Comparison of ENCODE assay signal across 8 cellular contexts in the genomic region with DNA sequence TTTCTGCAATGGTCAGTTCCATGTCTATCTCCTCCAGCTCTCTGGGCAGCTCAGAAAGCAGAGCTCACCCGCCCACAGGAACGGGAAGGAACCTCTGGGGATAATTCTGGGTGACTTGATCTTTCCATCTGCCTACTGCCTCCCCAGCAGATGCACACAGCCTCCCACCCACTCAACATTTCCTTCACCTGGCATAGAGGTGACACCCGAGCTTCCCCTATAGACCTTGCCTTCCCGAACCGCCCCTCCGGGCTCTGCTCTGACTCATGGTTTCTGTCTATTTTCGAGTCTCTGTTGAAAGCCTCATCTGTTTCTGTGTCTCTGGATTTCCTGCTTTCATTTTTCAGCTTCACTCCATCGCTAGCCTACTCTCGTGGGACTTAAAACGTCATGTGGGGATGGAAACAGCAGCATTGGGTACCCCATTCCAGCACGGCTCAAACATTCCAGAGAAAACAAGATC. TPM values are rescaled to one million over a fixed set of nuclear protein-coding genes. Genes with fewer than 3 reads are reported as not detected.
DNase-seq lines count a peak whose midpoint lies in the region; ATAC-seq and TF ChIP-seq lines count a peak whose summit lies in the region.

No MANE protein-coding gene starts in this region.

- H3K4me3 ChIP-seq in astrocyte of the spinal cord (ENCODE audit: low read depth, low read length) = no peak overlapping the region
- H3K4me3 ChIP-seq in stomach = peak overlapping the region in 1 of 4 donors; percentile 0
- no peak overlapping the region for H3K4me3 ChIP-seq in HAP-1

- in situ Hi-C loops in astrocyte of the spinal cord (cut with HindIII; ENCODE audit: low sequenced_read_pairs) = no loop called here
- in situ Hi-C loops in HAP-1 (cut with MboI; ENCODE audit: low sequenced_read_pairs) = no loop called here

- peaks cover 16 to 34% (median 24%) of the 10 kb centered on the region in 4 donors for H3K36me3 ChIP-seq in stomach
- H3K36me3 ChIP-seq in HAP-1 (replicated peaks) = peaks cover 15% of the 10 kb centered on the region

- H3K27ac ChIP-seq in stomach = peak overlapping the region in 3 of 5 donors; percentile 10 to 51 (median 25)

- intact Hi-C loops in stomach (cut with DNase I; ENCODE audit: low total_unique reads) = no loop called here

- H3K4me1 ChIP-seq in stomach (peaks cover 0 to 32% (median 9%) of the 10 kb centered on the region in 4 donors), HAP-1 (no peaks in the 10 kb centered on the region)

- no peak for TF ChIP-seq EP300 in stomach (IDR thresholded peaks at IDR 0.05)

- peak; percentile 52 for DNase-seq in T follicular helper cell (ENCODE audit: low read depth)
- peak; percentile 18 for DNase-seq in astrocyte of the spinal cord (ENCODE audit: low read depth, low spot score)
- peak; percentile 71 for DNase-seq in myocyte (ENCODE audit: low read depth)
- peak; percentile 40 for DNase-seq in stomach
- no peak for DNase-seq in HAP-1 (ENCODE audit: low spot score in 2 of 2)
- no peak for DNase-seq in GF-D8 (lab: John Stamatoyannopoulos, UW)

- no peaks in the 10 kb centered on the region for H3K9me3 ChIP-seq in stomach
- no peaks in the 10 kb centered on the region for H3K9me3 ChIP-seq in HAP-1

- ATAC-seq in GM18502 (IDR thresholded peaks at IDR 0.05; ENCODE audit: poor library complexity, unreplicated experiment) (peak; percentile 88), HG02759 (IDR thresholded peaks at IDR 0.05; ENCODE audit: unreplicated experiment) (peak; percentile 93)

- 62 to 72% (median 64%) methylated on average over 11 of the region's 11 CpGs for WGBS in stomach, 5 donors

- no peak for TF ChIP-seq POLR2A in stomach (IDR thresholded peaks at IDR 0.05)

- TF ChIP-seq CTCF in astrocyte of the spinal cord (IDR thresholded peaks at IDR 0.05; ENCODE audit: low read depth, low read length) = no peak
- no peak for TF ChIP-seq CTCF in stomach (IDR thresholded peaks at IDR 0.05)

- H3K27me3 ChIP-seq in stomach = no peaks in the 10 kb centered on the region
- no peaks in the 10 kb centered on the region for H3K27me3 ChIP-seq in HAP-1 (ENCODE audit: low read depth)

RNA-seq across cellular contexts. Expression of a gene that starts 11.4 kb away (rescaled TPM):
- 18.9 and 22.2 TPM in 2 replicates for total RNA-seq in myocyte
- 22.8 TPM for polyA plus RNA-seq in myocyte (2012)
- total RNA-seq in stomach = 10 to 100 TPM in 4 of 5 donors, 1 to 10 TPM in 1; 9.5 to 94.5 (median 58.5) TPM
- polyA plus RNA-seq in stomach = 10 to 100 TPM; 10.2 to 18.3 (median 11.8) TPM

RNA-seq across cellular contexts. Expression of a gene that starts 11.6 kb away (rescaled TPM):
- total RNA-seq in myocyte (57.2 and 65.1 TPM in 2 replicates), stomach (100 to 1,000 TPM in 1 of 5 donors, 10 to 100 TPM in 3, 1 to 10 TPM in 1; 6.7 to 136 (median 37.9) TPM)
- polyA plus RNA-seq in myocyte (2012) = 77.1 TPM
- 10 to 100 TPM; 53.3 to 69.4 (median 69.0) TPM for polyA plus RNA-seq in stomach

RNA-seq across cellular contexts. Expression of a gene that starts 21.0 kb away (rescaled TPM):
- total RNA-seq in myocyte = 8.7 and 9.9 TPM in 2 replicates
- 31.6 TPM for polyA plus RNA-seq in myocyte (2012)
- total RNA-seq in stomach = 10 to 100 TPM in 2 of 5 donors, 1 to 10 TPM in 3; 3.5 to 12.5 (median 7.7) TPM
- polyA plus RNA-seq in stomach = 10 to 100 TPM; 12.2 to 14.7 (median 12.9) TPM

RNA-seq across cellular contexts. Expression of a gene that starts 39.2 kb away (rescaled TPM):
- total RNA-seq in myocyte (3.3 and 7.5 TPM in 2 replicates), stomach (10 to 100 TPM in 2 of 5 donors, 1 to 10 TPM in 3; 2.3 to 40.6 (median 6.4) TPM)
- polyA plus RNA-seq in myocyte (2012) = 13.1 TPM
- polyA plus RNA-seq in stomach = 10 to 100 TPM in 2 of 3 donors, 1 to 10 TPM in 1; 8.1 to 16.5 (median 11.7) TPM

RNA-seq across cellular contexts. Expression of a gene that starts 44.6 kb away (rescaled TPM):
- total RNA-seq in myocyte = 20.1 and 26.1 TPM in 2 replicates
- 28.6 TPM for polyA plus RNA-seq in myocyte (2012)
- total RNA-seq in stomach = 100 to 1,000 TPM in 1 of 5 donors, 10 to 100 TPM in 4; 20.3 to 220 (median 29.2) TPM
- polyA plus RNA-seq in stomach = 10 to 100 TPM; 21.5 to 52.1 (median 37.3) TPM

Comparison
In these comparisons a context has a peak if more than half of its experiments do, and no peak if none do; other contexts are left out.
1. DNase-seq: peak in T follicular helper cell (single experiment), astrocyte of the spinal cord (single experiment), myocyte (single experiment) and stomach (single experiment); none in HAP-1 (0 of 2) and GF-D8 (single experiment).